8 cellular contexts compared by ENCODE assay signal in the genomic region with DNA sequence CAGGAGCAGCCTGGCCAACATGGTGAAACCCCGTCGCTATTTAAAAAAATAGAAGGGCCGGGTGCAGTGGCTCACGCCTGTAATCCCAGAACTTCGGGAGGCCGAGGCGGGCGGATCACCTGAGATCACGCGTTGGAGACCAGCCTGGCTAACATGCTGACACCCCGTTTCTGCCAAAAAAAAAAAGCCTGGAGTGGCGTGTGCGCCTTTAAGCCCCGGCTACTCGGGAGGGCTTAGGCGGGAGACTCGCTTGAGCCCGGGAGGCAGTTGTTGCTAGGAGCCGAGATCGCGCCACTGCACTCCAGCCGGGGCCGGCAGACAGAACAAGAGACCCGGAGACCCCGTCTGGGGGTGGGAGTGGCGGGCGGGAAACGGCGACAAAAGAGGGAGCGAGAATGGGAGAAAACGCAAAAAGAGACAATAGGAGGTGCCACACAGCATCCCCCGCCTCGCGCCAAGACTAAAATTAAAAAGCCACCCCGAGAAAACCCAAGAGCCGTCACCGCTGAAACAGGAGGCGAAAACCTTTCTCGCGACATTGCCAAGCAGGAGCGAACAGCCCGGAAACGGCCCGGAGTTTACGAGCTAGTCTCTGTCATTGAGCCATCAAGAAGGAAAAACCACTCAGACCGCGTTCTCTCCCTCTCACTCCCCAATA. TPM values are rescaled to one million over a fixed set of nuclear protein-coding genes. Genes with fewer than 3 reads are reported as not detected.
DNase-seq lines count a peak whose midpoint lies in the region; ATAC-seq and TF ChIP-seq lines count a peak whose summit lies in the region.
"Not testable (repeated sequence)": the region's sequence is repeated elsewhere in the genome, so short reads cannot be mapped to it uniquely, and the experiment has no call there.

No MANE protein-coding gene starts in this region.

- H3K27ac Mint-ChIP-seq in natural killer cell treated with Interleukin-12 subunit alpha and Interleukin-12 subunit beta and Interleukin-15 and Interleukin-18, amount 100 ng/mL, for 72 hours, result peak overlapping the region; percentile 55 to 75

- not testable (repeated sequence) for H3K9me3 ChIP-seq in BLaER1 treated with 17β-estradiol and CSF1 and Interleukin-3, amounts not matched to agents 10 nM and 100 nM (replicated peaks in 1 of 11); HUES48 (ENCODE audit: control insufficient read depth, insufficient read depth, low read length); heart left ventricle

- H3K36me3 ChIP-seq in BLaER1 treated with 17β-estradiol and CSF1 and Interleukin-3, amounts not matched to agents 10 nM and 100 nM; HUES48 (ENCODE audit: control insufficient read depth, insufficient read depth, low read length); heart left ventricle: not testable (repeated sequence)

- TF ChIP-seq POLR2A in heart left ventricle (IDR thresholded peaks at IDR 0.05), result peak in 1 of 2 donors; percentile 72

- not testable (repeated sequence) for H3K9me3 Mint-ChIP-seq in natural killer cell treated with Interleukin-12 subunit alpha and Interleukin-12 subunit beta and Interleukin-15 and Interleukin-18, amount 100 ng/mL, for 72 hours

- H3K9ac ChIP-seq in BLaER1 treated with 17β-estradiol and CSF1 and Interleukin-3, amounts not matched to agents 10 nM and 100 nM, result peak overlapping the region; percentile 68 to 79 (median 76)
- H3K9ac ChIP-seq in HUES48 (ENCODE audit: low read depth, low read length), result not testable (repeated sequence)

- not testable (repeated sequence) for H4K20me1 ChIP-seq in BLaER1 treated with 17β-estradiol and CSF1 and Interleukin-3, amounts not matched to agents 10 nM and 100 nM

- intact Hi-C loops in heart left ventricle (cut with DNase I), result not testable (repeated sequence)

- TF ChIP-seq CTCF in heart left ventricle (IDR thresholded peaks at IDR 0.05), result not testable (repeated sequence)

- H3K4me3 ChIP-seq in BLaER1 treated with 17β-estradiol and CSF1 and Interleukin-3, amounts not matched to agents 10 nM and 100 nM, result peak overlapping the region; percentile 51 to 63 (median 56); a peak in 17 of 20 replicates
- not testable (repeated sequence) for H3K4me3 ChIP-seq in HUES48 (ENCODE audit: low read depth, low read length)
- peak overlapping the region in 9 of 12 donors; percentile 28 to 59 (median 50) for H3K4me3 ChIP-seq in heart left ventricle

- peak; percentile 39 for DNase-seq in activated CD4-positive, CD25-positive, alpha-beta regulatory T cell treated with anti-CD3 and anti-CD28 coated beads, Interleukin-2, amount 50 U/mL, for 16 hours (ENCODE audit: low read depth, low spot score)
- DNase-seq in astrocyte of the hippocampus (ENCODE audit: low read depth, low spot score), result peak; percentile 3
- peak in 3 of 5 donors; percentile 17 to 51 (median 31) for DNase-seq in heart left ventricle
- peak; percentile 91 for DNase-seq in natural killer cell treated with Interleukin-12 subunit alpha and Interleukin-12 subunit beta and Interleukin-15 and Interleukin-18, amount 100 ng/mL, for 72 hours (ENCODE audit: low spot score)
- peak; percentile 8 to 47 (median 36) for DNase-seq in stimulated activated CD4-positive, alpha-beta T cell treated with anti-CD3 and anti-CD28 coated beads, TNF-alpha, amount 100 ng/mL, for 4 hours (ENCODE audit: low read depth in 3 of 3)

- H3K4me2 ChIP-seq in BLaER1 treated with 17β-estradiol and CSF1 and Interleukin-3, amounts not matched to agents 10 nM and 100 nM, result peak overlapping the region; percentile 82 to 90 (median 86); a peak in 21 of 22 replicates

- peak overlapping the region in 10 of 11 experiments; percentile 46 to 78 (median 63); a peak in 15 of 22 replicates for H3K27ac ChIP-seq in BLaER1 treated with 17β-estradiol and CSF1 and Interleukin-3, amounts not matched to agents 10 nM and 100 nM
- peak overlapping the region; percentile 68 for H3K27ac ChIP-seq in HUES48 (ENCODE audit: low read depth, low read length)
- peak overlapping the region in 11 of 12 donors; percentile 57 to 92 (median 81) for H3K27ac ChIP-seq in heart left ventricle

- peak; percentile 16 for ATAC-seq in GM21825 (IDR thresholded peaks at IDR 0.05; ENCODE audit: unreplicated experiment)
- peak in 3 of 4 donors; percentile 23 to 35 (median 24) for ATAC-seq in heart left ventricle
- peak; percentile 70 to 85 for ATAC-seq in natural killer cell treated with Interleukin-12 subunit alpha and Interleukin-12 subunit beta and Interleukin-15 and Interleukin-18, amount 100 ng/mL, for 72 hours

- not testable (repeated sequence) for H3K27me3 Mint-ChIP-seq in natural killer cell treated with Interleukin-12 subunit alpha and Interleukin-12 subunit beta and Interleukin-15 and Interleukin-18, amount 100 ng/mL, for 72 hours

- H3K27me3 ChIP-seq in BLaER1 treated with 17β-estradiol and CSF1 and Interleukin-3, amounts not matched to agents 10 nM and 100 nM, result peaks cover 3 to 14% (median 12%) of the 10 kb centered on the region in 11 experiments; a peak in 18 of 22 replicates
- H3K27me3 ChIP-seq in HUES48 (ENCODE audit: control insufficient read depth, insufficient read depth, low read length); heart left ventricle: not testable (repeated sequence)

- 0% methylated on average over 9 to 33 of the region's 47 CpGs; no CpG with 5 or more reads in 1 of the 4 donors for WGBS in heart left ventricle, 4 donors

- H3K4me3 Mint-ChIP-seq in natural killer cell treated with Interleukin-12 subunit alpha and Interleukin-12 subunit beta and Interleukin-15 and Interleukin-18, amount 100 ng/mL, for 72 hours, result peak overlapping the region; percentile 10

- not testable (repeated sequence) for H3K36me3 Mint-ChIP-seq in natural killer cell treated with Interleukin-12 subunit alpha and Interleukin-12 subunit beta and Interleukin-15 and Interleukin-18, amount 100 ng/mL, for 72 hours

- H3K4me1 Mint-ChIP-seq in natural killer cell treated with Interleukin-12 subunit alpha and Interleukin-12 subunit beta and Interleukin-15 and Interleukin-18, amount 100 ng/mL, for 72 hours (ENCODE audit: low read depth in 2 of 2), result not testable (repeated sequence)

- H3K4me1 ChIP-seq in BLaER1 treated with 17β-estradiol and CSF1 and Interleukin-3, amounts not matched to agents 10 nM and 100 nM; HUES48 (ENCODE audit: control insufficient read depth, insufficient read depth, low read length); heart left ventricle: not testable (repeated sequence)

RNA-seq across cellular contexts. Expression of a gene that starts 15.5 kb away (rescaled TPM):
- 1 to 10 TPM in 5 of 9 donors, under 1 TPM in 3, not detected in 1; 0.69 to 5.9 (median 1.5) TPM for total RNA-seq in heart left ventricle
- polyA plus RNA-seq in heart left ventricle, result 1 to 10 TPM; 1.5 to 2.0 TPM
- total RNA-seq in natural killer cell treated with Interleukin-12 subunit alpha and Interleukin-12 subunit beta and Interleukin-15 and Interleukin-18, amount 100 ng/mL, for 72 hours, result 1 to 10 TPM; 5.3 to 9.6 TPM

Comparison
In these comparisons a context has a peak if more than half of its experiments do, and no peak if none do; other contexts are left out.
1. ATAC-seq: peak in every context shown above with its lines; median percentile 78 in natural killer cell treated with Interleukin-12 subunit alpha and Interleukin-12 subunit beta and Interleukin-15 and Interleukin-18, amount 100 ng/mL, for 72 hours; 24 in heart left ventricle; 16 in GM21825.
2. DNase-seq: peak in every context shown above with its lines; median percentile 91 in natural killer cell treated with Interleukin-12 subunit alpha and Interleukin-12 subunit beta and Interleukin-15 and Interleukin-18, amount 100 ng/mL, for 72 hours; 39 in activated CD4-positive, CD25-positive, alpha-beta regulatory T cell treated with anti-CD3 and anti-CD28 coated beads, Interleukin-2, amount 50 U/mL, for 16 hours; 36 in stimulated activated CD4-positive, alpha-beta T cell treated with anti-CD3 and anti-CD28 coated beads, TNF-alpha, amount 100 ng/mL, for 4 hours; 31 in heart left ventricle; 3 in astrocyte of the hippocampus.